8 cellular contexts compared by ENCODE assay signal in genomic region chr10:5692476-5693358, GRCh38. TPM values are rescaled to one million over a fixed set of nuclear protein-coding genes. Genes with fewer than 3 reads are reported as not detected.
DNase-seq lines count a peak whose midpoint lies in the region; ATAC-seq and TF ChIP-seq lines count a peak whose summit lies in the region.

No MANE protein-coding gene starts in this region.

- H3K79me2 ChIP-seq in Karpas-422 (ENCODE audit: low read length) = peaks cover 100% of the 10 kb centered on the region

- H3K27me3 ChIP-seq in Karpas-422 (ENCODE audit: low read length) = no peaks in the 10 kb centered on the region

- H3K4me1 Mint-ChIP-seq in nephron progenitor cell = peaks cover 32% of the 10 kb centered on the region

- no peaks in the 10 kb centered on the region for H3K9me3 Mint-ChIP-seq in nephron progenitor cell

- peaks cover 12% of the 10 kb centered on the region; the same call in 1 of the 2 replicates for H4K20me1 ChIP-seq in Karpas-422 (ENCODE audit: insufficient read depth, low read depth, low read length)

- TF ChIP-seq CTCF in fibroblast of mammary gland (conservative IDR thresholded peaks at IDR 0.05; ENCODE audit: control insufficient read depth, insufficient read depth, low read depth, low read length) (no peak), nephron progenitor cell (IDR thresholded peaks at IDR 0.05) (no peak)

- H3K9me2 ChIP-seq in Karpas-422 (replicated peaks; ENCODE audit: insufficient read depth, low read length) = no peaks in the 10 kb centered on the region

- DNase-seq in CMK (ENCODE audit: low read depth) (peak; percentile 41), Karpas-422 (no peak), fibroblast of mammary gland (ENCODE audit: low read depth) (peak; percentile 32), nephron progenitor cell (peak; percentile 79), SW 1271 (lab: John Stamatoyannopoulos, UW) (no peak)
- DNase-seq in activated T-cell treated with anti-CD3 and anti-CD28 coated beads, Interleukin-2, amount 50 U/mL, for 48 hours = peak; percentile 75 to 81
- DNase-seq in stimulated activated naive CD4-positive, alpha-beta T cell treated with Interleukin-2 at 50 U/mL for 16 hours (lab: John Stamatoyannopoulos, UW) = peak; percentile 43

- H3K36me3 Mint-ChIP-seq in nephron progenitor cell (ENCODE audit: low read depth) = peaks cover 17% of the 10 kb centered on the region

- H3K4me1 ChIP-seq in Karpas-422 (ENCODE audit: low read length) = peaks cover 53% of the 10 kb centered on the region

- H3K27ac ChIP-seq in Karpas-422 (ENCODE audit: low read length) = peak overlapping the region; percentile 40; the same call in 1 of the 2 replicates

- peaks cover 6% of the 10 kb centered on the region; the same call in 1 of the 2 replicates for H3K36me3 ChIP-seq in Karpas-422 (ENCODE audit: insufficient read depth, low read length)

- peak overlapping the region; percentile 84 for H3K4me3 Mint-ChIP-seq in nephron progenitor cell

- no peak overlapping the region for H3K9ac ChIP-seq in Karpas-422 (ENCODE audit: low read length)

- H3K27ac Mint-ChIP-seq in nephron progenitor cell = peak overlapping the region; percentile 38

- H3K4me3 ChIP-seq in Karpas-422 (ENCODE audit: low read length) = no peak overlapping the region
- H3K4me3 ChIP-seq in fibroblast of mammary gland (ENCODE audit: control insufficient read depth, low read depth, low read length) = peak overlapping the region; percentile 66

- peak; percentile 67 for ATAC-seq in GM21515 (IDR thresholded peaks at IDR 0.05; ENCODE audit: unreplicated experiment)

- no peaks in the 10 kb centered on the region for H3K9me3 ChIP-seq in Karpas-422 (ENCODE audit: low read length)

- peak overlapping the region; percentile 47 for H3K4me2 ChIP-seq in Karpas-422 (ENCODE audit: low read depth, low read length, poor library complexity, severe bottlenecking)

- H3K27me3 Mint-ChIP-seq in nephron progenitor cell (ENCODE audit: low read depth, poor library complexity) = no peaks in the 10 kb centered on the region

- no peak overlapping the region for H2AFZ ChIP-seq in Karpas-422 (ENCODE audit: low read length)

RNA-seq across cellular contexts. Expression of gene TASOR2, which starts 8.1 kb away (rescaled TPM):
- 57.7 and 63.7 TPM in 2 replicates for total RNA-seq in Karpas-422 (2014; rRNA removed; shearing (Covaris generic); ENCODE audit: low replicate concordance)

RNA-seq across cellular contexts. Expression of gene ASB13, which starts 26.3 kb away (rescaled TPM):
- 12.2 and 26.0 TPM in 2 replicates for total RNA-seq in Karpas-422 (2014; rRNA removed; shearing (Covaris generic); ENCODE audit: low replicate concordance)

Comparison
In these comparisons a context has a peak if more than half of its experiments do, and no peak if none do; other contexts are left out.
1. DNase-seq: peak in CMK (single experiment), activated T-cell treated with anti-CD3 and anti-CD28 coated beads, Interleukin-2, amount 50 U/mL, for 48 hours (2 of 2), fibroblast of mammary gland (single experiment), nephron progenitor cell (single experiment) and stimulated activated naive CD4-positive, alpha-beta T cell treated with Interleukin-2 at 50 U/mL for 16 hours (single experiment); none in Karpas-422 (single experiment) and SW 1271 (0 of 2).